ENCODE assay signal across 8 cellular contexts in genomic region chr6:35258336-35258735, GRCh38. TPM values are rescaled to one million over a fixed set of nuclear protein-coding genes. Genes with fewer than 3 reads are reported as not detected.
DNase-seq lines count a peak whose midpoint lies in the region; ATAC-seq and TF ChIP-seq lines count a peak whose summit lies in the region.

No MANE protein-coding gene starts in this region.

- H3K9ac ChIP-seq in mucosa of stomach (ENCODE audit: low read length): peak overlapping the region; percentile 84

- DNase-seq in stimulated activated naive CD8-positive, alpha-beta T cell treated with anti-CD3 and anti-CD28 coated beads, Interleukin-15, Interleukin-2, amounts not matched to agents 100 U/mL and 50 U/mL, for 24 hours: no peak
- DNase-seq in MCF 10A (ENCODE audit: unreplicated experiment) (no peak), NCI-H2227 (lab: John Stamatoyannopoulos, UW; ENCODE audit: unreplicated experiment) (no peak), activated gamma-delta T cell (lab: John Stamatoyannopoulos, UW) (no peak), GM10266 (ENCODE audit: extremely low spot score) (no peak)
- DNase-seq in stimulated activated naive CD4-positive, alpha-beta T cell treated with Interleukin-2 at 50 U/mL for 16 hours (lab: John Stamatoyannopoulos, UW): no peak

- H3K27ac Mint-ChIP-seq in stimulated activated naive CD8-positive, alpha-beta T cell treated with anti-CD3 and anti-CD28 coated beads, Interleukin-15, Interleukin-2, amounts not matched to agents 100 ng/mL and 50 ng/mL, for 24 hours: peak overlapping the region; percentile 90
- peak overlapping the region; percentile 98 for H3K27ac Mint-ChIP-seq in MCF 10A (ENCODE audit: low read depth, unreplicated experiment)

- BruUV-seq in MCF 10A (replicated peaks; lab: Mats Ljungman, UMichigan): no TSS peak

- H3K4me3 ChIP-seq in mucosa of stomach (ENCODE audit: low read length): no peak overlapping the region

- no peaks in the 10 kb centered on the region for H3K9me3 Mint-ChIP-seq in stimulated activated naive CD8-positive, alpha-beta T cell treated with anti-CD3 and anti-CD28 coated beads, Interleukin-15, Interleukin-2, amounts not matched to agents 100 ng/mL and 50 ng/mL, for 24 hours
- no peaks in the 10 kb centered on the region for H3K9me3 Mint-ChIP-seq in MCF 10A (ENCODE audit: unreplicated experiment)

- no peaks in the 10 kb centered on the region for H3K36me3 ChIP-seq in mucosa of stomach (ENCODE audit: control insufficient read depth, insufficient read depth, low read length)

- peaks cover 42% of the 10 kb centered on the region for H3K4me1 Mint-ChIP-seq in stimulated activated naive CD8-positive, alpha-beta T cell treated with anti-CD3 and anti-CD28 coated beads, Interleukin-15, Interleukin-2, amounts not matched to agents 100 ng/mL and 50 ng/mL, for 24 hours (ENCODE audit: low read depth)
- peaks cover 34% of the 10 kb centered on the region for H3K4me1 Mint-ChIP-seq in MCF 10A (ENCODE audit: insufficient read depth, unreplicated experiment)

- peak overlapping the region; percentile 97 for H3K4me3 Mint-ChIP-seq in stimulated activated naive CD8-positive, alpha-beta T cell treated with anti-CD3 and anti-CD28 coated beads, Interleukin-15, Interleukin-2, amounts not matched to agents 100 ng/mL and 50 ng/mL, for 24 hours
- H3K4me3 Mint-ChIP-seq in MCF 10A (ENCODE audit: unreplicated experiment): peak overlapping the region; percentile 88

- TF ChIP-seq CTCF in MCF 10A (IDR thresholded peaks at IDR 0.05; ENCODE audit: unreplicated experiment): no peak
- TF ChIP-seq CTCF in GM10266 (IDR thresholded peaks at IDR 0.05; ENCODE audit: control insufficient read depth, insufficient read depth, low read depth, missing control alignments): no peak

- CTCF ChIA-PET in MCF 10A (lab: Yijun Ruan, JAX): interaction anchor here (0.9 to 2.7 kb wide), 5 partner anchors 17 to 368 kb away, joined by 3 to 16 read pairs (median 3); no protein-coding TSS in a partner anchor

- POLR2A ChIA-PET in MCF 10A (lab: Yijun Ruan, JAX): interaction anchor here (1.2 to 2.2 kb wide), 7 partner anchors 12 to 867 kb away, joined by 3 to 22 read pairs (median 3); partner anchors contain the start of genes ANKS1A and TAF11

- no peak for ATAC-seq in stimulated activated naive CD8-positive, alpha-beta T cell treated with anti-CD3 and anti-CD28 coated beads, Interleukin-15, Interleukin-2, amounts not matched to agents 100 U/mL and 50 U/mL, for 24 hours

- intact Hi-C loops in MCF 10A (cut with micrococcal nuclease): no loop called here

- H3K4me1 ChIP-seq in mucosa of stomach (ENCODE audit: control insufficient read depth, insufficient read depth, low read length): peaks cover 13% of the 10 kb centered on the region

- H3K27me3 Mint-ChIP-seq in stimulated activated naive CD8-positive, alpha-beta T cell treated with anti-CD3 and anti-CD28 coated beads, Interleukin-15, Interleukin-2, amounts not matched to agents 100 ng/mL and 50 ng/mL, for 24 hours: no peaks in the 10 kb centered on the region
- H3K27me3 Mint-ChIP-seq in MCF 10A (ENCODE audit: insufficient read depth, unreplicated experiment): no peaks in the 10 kb centered on the region

- H3K36me3 Mint-ChIP-seq in stimulated activated naive CD8-positive, alpha-beta T cell treated with anti-CD3 and anti-CD28 coated beads, Interleukin-15, Interleukin-2, amounts not matched to agents 100 ng/mL and 50 ng/mL, for 24 hours (ENCODE audit: low read depth): no peaks in the 10 kb centered on the region
- peaks cover 6% of the 10 kb centered on the region for H3K36me3 Mint-ChIP-seq in MCF 10A (ENCODE audit: insufficient read depth, unreplicated experiment)

- H3K9me3 ChIP-seq in mucosa of stomach (ENCODE audit: control insufficient read depth, low read length): no peaks in the 10 kb centered on the region

- no peaks in the 10 kb centered on the region for H3K27me3 ChIP-seq in mucosa of stomach (ENCODE audit: control insufficient read depth, insufficient read depth, low read length)

RNA-seq across cellular contexts. Expression of gene ZNF76, which starts 1.2 kb away (rescaled TPM):
- 28.0 and 28.4 TPM in 2 replicates for total RNA-seq in MCF 10A (2022)

RNA-seq across cellular contexts. Expression of gene DEF6, which starts 39.3 kb away (rescaled TPM):
- total RNA-seq in MCF 10A (2022): 17.8 and 23.1 TPM in 2 replicates

RNA-seq across cellular contexts. Expression of gene SCUBE3, which starts 44.6 kb away (rescaled TPM):
- total RNA-seq in MCF 10A (2022): not detected in 2 replicates
